ENCODE assay signal across 9 cellular contexts in the genomic region with DNA sequence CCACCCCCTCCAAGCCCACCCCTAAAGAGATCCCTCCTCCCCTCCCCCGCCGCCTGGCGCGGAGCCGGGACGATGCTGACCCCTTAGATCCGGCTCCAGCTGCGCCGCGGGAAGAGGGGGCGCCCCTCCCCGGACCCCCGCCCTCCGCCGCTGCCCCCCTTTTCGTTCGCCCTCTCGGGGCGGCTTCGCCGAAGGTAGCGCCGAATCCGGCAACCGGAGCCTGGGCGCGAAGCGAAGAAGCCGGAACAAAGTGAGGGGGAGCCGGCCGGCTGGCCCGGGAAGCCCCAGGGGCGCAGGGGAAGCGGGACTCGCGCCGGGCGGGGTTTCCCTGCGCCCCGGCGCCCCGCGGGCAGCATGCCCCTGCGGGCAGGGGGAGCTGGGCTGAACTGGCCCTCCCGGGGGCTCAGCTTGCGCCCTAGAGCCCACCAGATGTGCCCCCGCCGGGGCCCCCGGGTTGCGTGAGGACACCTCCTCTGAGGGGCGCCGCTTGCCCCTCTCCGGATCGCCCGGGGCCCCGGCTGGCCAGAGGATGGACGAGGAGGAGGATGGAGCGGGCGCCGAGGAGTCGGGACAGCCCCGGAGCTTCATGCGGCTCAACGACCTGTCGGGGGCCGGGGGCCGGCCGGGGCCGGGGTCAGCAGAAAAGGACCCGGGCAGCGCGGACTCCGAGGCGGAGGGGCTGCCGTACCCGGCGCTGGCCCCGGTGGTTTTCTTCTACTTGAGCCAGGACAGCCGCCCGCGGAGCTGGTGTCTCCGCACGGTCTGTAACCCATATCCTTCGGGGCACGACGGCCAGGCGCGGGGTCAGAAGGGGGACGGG. TPM values are rescaled to one million over a fixed set of nuclear protein-coding genes. Genes with fewer than 3 reads are reported as not detected.
A peak's percentile ranks its signal among the peaks of the same experiment; 100 is the strongest.
DNase-seq lines count a peak whose midpoint lies in the region; ATAC-seq, FAIRE-seq and TF ChIP-seq lines count a peak whose summit lies in the region.
"Had no signal": no experiment of that assay in that cellular context is flagged by ENCODE, and none has a peak within 500 bp of the region (broad histone marks: within the 10 kb centered on the region; RNA-seq: fewer than 3 reads in every experiment).

No MANE protein-coding gene starts in this region.

- no peaks in the 10 kb centered on the region for H3K9me3 Mint-ChIP-seq in immature natural killer cell

- H3K79me2 ChIP-seq in Karpas-422 (ENCODE audit: low read length) (no peaks in the 10 kb centered on the region), H1 (ENCODE audit: control insufficient read depth in 1 of 2, insufficient read depth in 2 of 2, low read length in 2 of 2) (no peaks in the 10 kb centered on the region)

- peaks cover 4% of the 10 kb centered on the region for H3K4me1 ChIP-seq in Karpas-422 (ENCODE audit: low read length)
- H3K4me1 ChIP-seq in H1 (replicated peaks in 1 of 4; ENCODE audit: control insufficient read depth in 3 of 4, insufficient read depth in 4 of 4, low read length in 3 of 4), result peaks cover 0 to 37% (median 21%) of the 10 kb centered on the region in 4 experiments; a peak in 6 of 7 replicates

- H3K9me3 ChIP-seq in Karpas-422 (ENCODE audit: low read length) (no peaks in the 10 kb centered on the region), H1 (ENCODE audit: insufficient read depth in 2 of 2, low read depth in 1 of 2, low read length in 1 of 2) (no peaks in the 10 kb centered on the region)

- peaks cover 17% of the 10 kb centered on the region; the same call in 1 of the 2 replicates for H3K23me2 ChIP-seq in H1 (ENCODE audit: low read depth, low read length)

- H2AFZ ChIP-seq in Karpas-422 (ENCODE audit: low read length) (no peak overlapping the region), H1 (ENCODE audit: low read length) (no peak overlapping the region)

- H3K14ac ChIP-seq in H1 (ENCODE audit: insufficient read length), result no peak overlapping the region

- H3K36me3 ChIP-seq in Karpas-422 (ENCODE audit: insufficient read depth, low read length) (no peaks in the 10 kb centered on the region), H1 (ENCODE audit: control insufficient read depth in 2 of 4, insufficient read depth in 4 of 4, low read length in 3 of 4) (no peaks in the 10 kb centered on the region)

- H3K27me3 ChIP-seq in Karpas-422 (ENCODE audit: low read length) (no peaks in the 10 kb centered on the region), H1 (replicated peaks in 1 of 4; ENCODE audit: control insufficient read depth in 3 of 4, extremely low read depth in 1 of 4, insufficient read depth in 3 of 4, low read length in 3 of 4) (peaks cover 27 to 80% (median 71%) of the 10 kb centered on the region in 4 experiments)

- no peak overlapping the region for H2BK5ac ChIP-seq in H1 (ENCODE audit: low read depth, low read length)

- H3K36me3 Mint-ChIP-seq in immature natural killer cell, result no peaks in the 10 kb centered on the region

- H4K8ac ChIP-seq in H1 (ENCODE audit: extremely low read depth, insufficient read depth, low read length), result no peak overlapping the region

- no peak overlapping the region for H4K91ac ChIP-seq in H1 (replicated peaks; ENCODE audit: insufficient read length, low read length)

- POLR2A ChIA-PET in H1 (lab: Charles Lee; ENCODE audit: partially characterized antibody), result interaction anchor here (0.9 to 2.2 kb wide), 12 partner anchors 11 to 87 kb away, joined by 3 to 7 read pairs (median 4); a partner anchor contains a TSS

- no peak overlapping the region for H2BK12ac ChIP-seq in H1 (ENCODE audit: low read depth, low read length)

- H3K4me2 ChIP-seq in Karpas-422 (ENCODE audit: low read depth, low read length, poor library complexity, severe bottlenecking) (peak overlapping the region; percentile 47), H1 (ENCODE audit: insufficient read depth in 1 of 2, low read depth in 2 of 2, low read length in 2 of 2) (peak overlapping the region; percentile 75 to 80)

- TF ChIP-seq RAD21 in H1 (IDR thresholded peaks at IDR 0.05 in 1 of 2, conservative IDR thresholded peaks at IDR 0.05 in 1 of 2; ENCODE audit: low read depth in 2 of 2, low read length in 2 of 2), result no peak

- peak overlapping the region in 2 of 5 donors; percentile 12 to 14 for H3K4me3 Mint-ChIP-seq in immature natural killer cell

- no peak for TF ChIP-seq EP300 in H1 (IDR thresholded peaks at IDR 0.05; ENCODE audit: borderline replicate concordance in 1 of 2, low read depth in 2 of 2, low read length in 2 of 2)

- CTCF ChIA-PET in H1 (lab: Charles Lee; ENCODE audit: partially characterized antibody), result interaction anchor here (0.6 to 7.2 kb wide), 13 partner anchors 9 to 187 kb away, joined by 3 to 89 read pairs (median 4); no protein-coding TSS in a partner anchor

- TF ChIP-seq POLR2A in H1 (IDR thresholded peaks at IDR 0.05; ENCODE audit: control extremely low read depth in 1 of 2, low read depth in 2 of 2, low read length in 2 of 2), result no peak

- H3K56ac ChIP-seq in H1 (replicated peaks; ENCODE audit: insufficient read length, low read depth, low read length), result no peak overlapping the region

- H3K9me2 ChIP-seq in Karpas-422 (replicated peaks; ENCODE audit: insufficient read depth, low read length), result no peaks in the 10 kb centered on the region

- no peak overlapping the region for H2BK15ac ChIP-seq in H1 (ENCODE audit: low read length)

- no peak for TF ChIP-seq CTCF in H1 (IDR thresholded peaks at IDR 0.05; ENCODE audit: control extremely low read depth in 1 of 3, insufficient read depth in 1 of 3, low read depth in 1 of 3, low read length in 3 of 3)

- no peak overlapping the region; the same call in 1 of the 2 replicates for H3K18ac ChIP-seq in H1 (ENCODE audit: extremely low read depth, low read length)

- H3K9ac ChIP-seq in Karpas-422 (ENCODE audit: low read length) (no peak overlapping the region), H1 (replicated peaks in 1 of 4; ENCODE audit: extremely low read depth in 1 of 4, low read depth in 3 of 4, low read length in 3 of 4) (no peak overlapping the region)

- H3K4me3 ChIP-seq in Karpas-422 (ENCODE audit: low read length) (peak overlapping the region; percentile 27; the same call in 1 of the 2 replicates), H1 (ENCODE audit: extremely low read depth in 1 of 4, insufficient read depth in 2 of 4, low read depth in 3 of 4, low read length in 4 of 4) (peak overlapping the region; percentile 34 to 63 (median 41)), skin epidermis (peak overlapping the region; percentile 39 to 56 (median 49))

- no peak overlapping the region for H2BK20ac ChIP-seq in H1 (ENCODE audit: low read length)

- no peak overlapping the region for H3K23ac ChIP-seq in H1 (ENCODE audit: insufficient read length)

- WGBS in H1 (ENCODE audit: extremely low coverage in 1 of 2, insufficient coverage in 1 of 2, insufficient read length in 1 of 2, insufficient replicate concordance in 2 of 2, low coverage in 1 of 2, low lambda C conversion rate in 2 of 2, missing lambda C conversion rate in 1 of 2), 2 experiments, result 1% methylated on average over 25 of the region's 89 CpGs; no CpG with 5 or more reads in 1 of the 2 experiments

- DNase-seq in NCI-H146 (lab: John Stamatoyannopoulos, UW), result peak; percentile 23
- DNase-seq in NCI-H146 treated with DMSO at 0.1 percent for 48 hours (lab: John Stamatoyannopoulos, UW; ENCODE audit: unreplicated experiment), result no peak
- DNase-seq in Karpas-422, result no peak
- peak in 1 of 2 experiments; percentile 75 for DNase-seq in H1 (ENCODE audit: low read depth in 1 of 2, low spot score in 2 of 2)
- DNase-seq in immature natural killer cell, result no peak

- H2AK5ac ChIP-seq in H1 (ENCODE audit: low read depth, low read length), result no peak overlapping the region

- ATAC-seq in HG02610 (IDR thresholded peaks at IDR 0.05; ENCODE audit: unreplicated experiment) (no peak), GM19351 (IDR thresholded peaks at IDR 0.05; ENCODE audit: unreplicated experiment) (no peak)

- peaks cover 17 to 27% (median 19%) of the 10 kb centered on the region in 3 donors for H3K27me3 Mint-ChIP-seq in immature natural killer cell (ENCODE audit: low read depth in 3 of 3)

- H2BK120ac ChIP-seq in H1 (replicated peaks; ENCODE audit: low read depth, low read length), result no peak overlapping the region

- H3K79me1 ChIP-seq in H1 (ENCODE audit: low read depth, low read length), result no peaks in the 10 kb centered on the region

- H3K4ac ChIP-seq in H1 (replicated peaks; ENCODE audit: insufficient read length, low read depth, low read length), result no peak overlapping the region

- H3K27ac Mint-ChIP-seq in immature natural killer cell, result no peak overlapping the region
- H3K27ac Mint-ChIP-seq: progenitor cell of endocrine pancreas had no signal

- H4K20me1 ChIP-seq in Karpas-422 (ENCODE audit: insufficient read depth, low read depth, low read length), result peaks cover 11% of the 10 kb centered on the region; the same call in 1 of the 2 replicates
- H4K20me1 ChIP-seq in H1 (replicated peaks in 1 of 2; ENCODE audit: control insufficient read depth in 1 of 2, insufficient read depth in 2 of 2, low read length in 2 of 2), result peaks cover 6 to 7% of the 10 kb centered on the region in 2 experiments

- H3K27ac ChIP-seq in Karpas-422 (ENCODE audit: low read length) (no peak overlapping the region), H1 (ENCODE audit: low read depth, low read length) (no peak overlapping the region), skin epidermis (peak overlapping the region in 14 of 21 experiments; percentile 4 to 75 (median 44))

- no peak overlapping the region for H4K5ac ChIP-seq in H1 (ENCODE audit: insufficient read length, low read depth, low read length)

- H3K4me1 Mint-ChIP-seq in immature natural killer cell, result peaks cover 16 to 19% of the 10 kb centered on the region in 2 donors

- no peak for FAIRE-seq in H1 (lab: Jason Lieb, UNC)

RNA-seq across cellular contexts. Expression of a gene that starts 0.6 kb away (rescaled TPM):
- total RNA-seq in Karpas-422 (2014; rRNA removed; shearing (Covaris generic); ENCODE audit: low replicate concordance), result not detected in 2 replicates
- 4.8 and 4.9 TPM in 2 replicates for total RNA-seq in H1 (2021; fragmentation: NEBNext Ultra II Directional; extraction: Animal tissue kit (Norgen Biotek cat#: 25700))
- 2.9 and 4.8 TPM in 2 replicates for polyA plus RNA-seq in H1 (2011; rRNA removed)
- 3.4 TPM for polyA plus RNA-seq in H1 (2011; cell fraction: cytosol; rRNA removed)
- 10.8 TPM for polyA plus RNA-seq in H1 (2011; cell fraction: nucleus; rRNA removed)
- polyA plus RNA-seq in H1 (2012, experiment 1 of 2), result 4.0 to 4.7 TPM (median 4.5 TPM) in 4 replicates
- polyA plus RNA-seq in H1 (2012, experiment 2 of 2), result 4.1 TPM
- 2.5 TPM for polyA plus RNA-seq in H1 (2013, experiment 1 of 2)
- polyA plus RNA-seq in H1 (2013, experiment 2 of 2), result 2.6 TPM
- polyA minus RNA-seq in H1 (2011; rRNA and poly(A)+ RNA removed), result 5.9 and 6.1 TPM in 2 replicates
- polyA minus RNA-seq in H1 (2011; cell fraction: cytosol; rRNA and poly(A)+ RNA removed), result 3.8 TPM
- polyA minus RNA-seq in H1 (2011; cell fraction: nucleus; rRNA and poly(A)+ RNA removed), result 7.7 TPM
- not detected for polyA plus RNA-seq in immature natural killer cell

RNA-seq across cellular contexts. Expression of a gene that starts 14.2 kb away (rescaled TPM):
- total RNA-seq in Karpas-422 (2014; rRNA removed; shearing (Covaris generic); ENCODE audit: low replicate concordance), result 38.8 and 76.8 TPM in 2 replicates
- 16.2 and 16.7 TPM in 2 replicates for total RNA-seq in H1 (2021; fragmentation: NEBNext Ultra II Directional; extraction: Animal tissue kit (Norgen Biotek cat#: 25700))
- polyA plus RNA-seq in H1 (2011; rRNA removed), result 17.5 and 23.2 TPM in 2 replicates
- polyA plus RNA-seq in H1 (2011; cell fraction: cytosol; rRNA removed), result 18.3 TPM
- polyA plus RNA-seq in H1 (2011; cell fraction: nucleus; rRNA removed), result 124 TPM
- 10.5 to 22.8 TPM (median 22.0 TPM) in 4 replicates for polyA plus RNA-seq in H1 (2012, experiment 1 of 2)
- 15.5 TPM for polyA plus RNA-seq in H1 (2012, experiment 2 of 2)
- 16.1 TPM for polyA plus RNA-seq in H1 (2013, experiment 1 of 2)
- polyA plus RNA-seq in H1 (2013, experiment 2 of 2), result 14.2 TPM
- polyA minus RNA-seq in H1 (2011; rRNA and poly(A)+ RNA removed), result 9.0 and 10.5 TPM in 2 replicates
- 10.6 TPM for polyA minus RNA-seq in H1 (2011; cell fraction: cytosol; rRNA and poly(A)+ RNA removed)
- 32.9 TPM for polyA minus RNA-seq in H1 (2011; cell fraction: nucleus; rRNA and poly(A)+ RNA removed)
- polyA plus RNA-seq in immature natural killer cell, result 10 to 100 TPM in 1 of 3 donors, 1 to 10 TPM in 2; 9.8 to 23.0 (median 9.9) TPM

RNA-seq across cellular contexts. Expression of a gene that starts 28.6 kb away (rescaled TPM):
- total RNA-seq in Karpas-422 (2014; rRNA removed; shearing (Covaris generic); ENCODE audit: low replicate concordance), result not detected in 2 replicates
- total RNA-seq in H1 (2021; fragmentation: NEBNext Ultra II Directional; extraction: Animal tissue kit (Norgen Biotek cat#: 25700)), result 5.8 and 7.9 TPM in 2 replicates
- 6.7 and 8.1 TPM in 2 replicates for polyA plus RNA-seq in H1 (2011; rRNA removed)
- polyA plus RNA-seq in H1 (2011; cell fraction: cytosol; rRNA removed), result 4.7 TPM
- polyA plus RNA-seq in H1 (2011; cell fraction: nucleus; rRNA removed), result 9.8 TPM
- polyA plus RNA-seq in H1 (2012, experiment 1 of 2), result 4.6 to 8.1 TPM (median 4.8 TPM) in 4 replicates
- polyA plus RNA-seq in H1 (2012, experiment 2 of 2), result 18.3 TPM
- polyA plus RNA-seq in H1 (2013, experiment 1 of 2), result 4.9 TPM
- polyA plus RNA-seq in H1 (2013, experiment 2 of 2), result 5.5 TPM
- polyA minus RNA-seq in H1 (2011; rRNA and poly(A)+ RNA removed), result 3.8 and 4.1 TPM in 2 replicates
- 5.2 TPM for polyA minus RNA-seq in H1 (2011; cell fraction: cytosol; rRNA and poly(A)+ RNA removed)
- 11.3 TPM for polyA minus RNA-seq in H1 (2011; cell fraction: nucleus; rRNA and poly(A)+ RNA removed)
- polyA plus RNA-seq in immature natural killer cell, result not detected

RNA-seq across cellular contexts. Expression of a gene that starts 52.9 kb away (rescaled TPM):
- total RNA-seq in Karpas-422 (2014; rRNA removed; shearing (Covaris generic); ENCODE audit: low replicate concordance), result 2.0 and 2.5 TPM in 2 replicates
- 1.7 and 3.3 TPM in 2 replicates for total RNA-seq in H1 (2021; fragmentation: NEBNext Ultra II Directional; extraction: Animal tissue kit (Norgen Biotek cat#: 25700))
- polyA plus RNA-seq in H1 (2011; rRNA removed) (0.89 and 1.2 TPM in 2 replicates), immature natural killer cell (under 1 TPM in 1 of 3 donors, not detected in 2; 1.00 TPM)
- polyA plus RNA-seq in H1 (2011; cell fraction: cytosol; rRNA removed), result 2.8 TPM
- polyA plus RNA-seq in H1 (2011; cell fraction: nucleus; rRNA removed), result 9.0 TPM
- 0.88 to 2.6 TPM (median 2.1 TPM) in 4 replicates for polyA plus RNA-seq in H1 (2012, experiment 1 of 2)
- polyA plus RNA-seq in H1 (2012, experiment 2 of 2), result 1.0 TPM
- polyA plus RNA-seq in H1 (2013, experiment 1 of 2), result 0.85 TPM
- polyA plus RNA-seq in H1 (2013, experiment 2 of 2), result 0.68 TPM
- 2.2 and 2.6 TPM in 2 replicates for polyA minus RNA-seq in H1 (2011; rRNA and poly(A)+ RNA removed)
- polyA minus RNA-seq in H1 (2011; cell fraction: cytosol; rRNA and poly(A)+ RNA removed), result 2.4 TPM
- polyA minus RNA-seq in H1 (2011; cell fraction: nucleus; rRNA and poly(A)+ RNA removed), result 6.1 TPM

Comparison
In these comparisons a context has a peak if more than half of its experiments do, and no peak if none do; other contexts are left out.
1. H3K27ac ChIP-seq: peak in skin epidermis (14 of 21); none in Karpas-422 (single experiment) and H1 (single experiment).
2. Peak in every context shown above with its lines, with median percentiles within 50 percentile points of each other: H3K4me3 ChIP-seq.